Comparison of ENCODE assay signal across 22 cellular contexts in genomic region chr10:6739530-6740174, GRCh38.
"Had no signal": no experiment of that assay in that cellular context is flagged by ENCODE, and none has a peak within 500 bp of the region (broad histone marks: within the 10 kb centered on the region; RNA-seq: fewer than 3 reads in every experiment).

No MANE protein-coding gene starts in this region.

- H3K4me3 ChIP-seq: coronary artery, lung, suprapubic skin had no signal

- H3K36me3 Mint-ChIP-seq: activated naive CD4-positive, alpha-beta T cell treated with anti-CD3 and anti-CD28 coated beads, Interleukin-2, amount 10 ng/mL, durations not matched to agents 7 days and 5 days; brain had no signal

- H3K27ac ChIP-seq: coronary artery, suprapubic skin had no signal

- H3K27ac Mint-ChIP-seq: activated CD4-positive, alpha-beta T cell treated with anti-CD3 and anti-CD28 coated beads, Interleukin-2, amount 10 ng/mL, durations not matched to agents 7 days and 5 days; activated CD8-positive, alpha-beta T cell treated with anti-CD3 and anti-CD28 coated beads, Interleukin-2, amount 10 ng/mL, durations not matched to agents 7 days and 5 days; activated naive CD4-positive, alpha-beta T cell treated with anti-CD3 and anti-CD28 coated beads, Interleukin-2, amount 10 ng/mL, durations not matched to agents 7 days and 5 days; activated naive CD8-positive, alpha-beta T cell treated with anti-CD3 and anti-CD28 coated beads, Interleukin-2, amount 50 U/mL, for 24 hours; stimulated activated naive CD8-positive, alpha-beta T cell treated with anti-CD3 and anti-CD28 coated beads, Interleukin-15, amount 100 ng/mL, for 72 hours had no signal

- H3K36me3 ChIP-seq: suprapubic skin had no signal

- H3K4me3 Mint-ChIP-seq: activated CD4-positive, alpha-beta T cell treated with anti-CD3 and anti-CD28 coated beads, Interleukin-2, amount 10 ng/mL, durations not matched to agents 7 days and 5 days; activated CD8-positive, alpha-beta T cell treated with anti-CD3 and anti-CD28 coated beads, Interleukin-2, amount 10 ng/mL, durations not matched to agents 7 days and 5 days; activated naive CD4-positive, alpha-beta T cell treated with anti-CD3 and anti-CD28 coated beads, Interleukin-2, amount 10 ng/mL, durations not matched to agents 7 days and 5 days; activated naive CD8-positive, alpha-beta T cell treated with anti-CD3 and anti-CD28 coated beads, Interleukin-2, amount 50 U/mL, for 24 hours; activated T-cell treated with anti-CD3 and anti-CD28 coated beads, Interleukin-2, amount 50 U/mL, for 4 hours; stimulated activated naive CD8-positive, alpha-beta T cell treated with anti-CD3 and anti-CD28 coated beads, Interleukin-15, amount 100 ng/mL, for 72 hours had no signal

- H3K9me3 Mint-ChIP-seq: activated CD4-positive, alpha-beta T cell treated with anti-CD3 and anti-CD28 coated beads, Interleukin-2, amount 10 ng/mL, durations not matched to agents 7 days and 5 days; activated naive CD4-positive, alpha-beta T cell treated with anti-CD3 and anti-CD28 coated beads, Interleukin-2, amount 10 ng/mL, durations not matched to agents 7 days and 5 days; activated naive CD8-positive, alpha-beta T cell treated with anti-CD3 and anti-CD28 coated beads, Interleukin-2, amount 50 U/mL, for 24 hours; activated T-cell treated with anti-CD3 and anti-CD28 coated beads, Interleukin-2, amount 50 U/mL, for 4 hours; stimulated activated naive CD8-positive, alpha-beta T cell treated with anti-CD3 and anti-CD28 coated beads, Interleukin-15, amount 100 ng/mL, for 72 hours had no signal

- H3K4me1 Mint-ChIP-seq: activated CD4-positive, alpha-beta T cell treated with anti-CD3 and anti-CD28 coated beads, Interleukin-2, amount 10 ng/mL, durations not matched to agents 7 days and 5 days; activated naive CD8-positive, alpha-beta T cell treated with anti-CD3 and anti-CD28 coated beads, Interleukin-2, amount 50 U/mL, for 24 hours had no signal

- H3K27me3 Mint-ChIP-seq: brain had no signal

- DNase-seq: activated CD4-positive, alpha-beta T cell treated with anti-CD3 and anti-CD28 coated beads, Interleukin-2, amount 10 ng/mL, durations not matched to agents 7 days and 5 days; activated CD8-positive, alpha-beta T cell treated with anti-CD3 and anti-CD28 coated beads, Interleukin-2, amount 10 ng/mL, durations not matched to agents 7 days and 5 days; activated effector memory CD4-positive, alpha-beta T cell treated with Interleukin-2 at 50 U/mL for 16 hours; activated naive CD4-positive, alpha-beta T cell treated with anti-CD3 and anti-CD28 coated beads, Interleukin-2, amount 10 ng/mL, durations not matched to agents 7 days and 5 days; activated naive CD8-positive, alpha-beta T cell treated with anti-CD3 and anti-CD28 coated beads, Interleukin-2, amount 50 U/mL, for 24 hours; activated T-cell treated with anti-CD3 and anti-CD28 coated beads, Interleukin-2, amount 50 U/mL, for 4 hours; anterior cingulate cortex; foreskin melanocyte; kidney; occipital lobe; posterior cingulate gyrus; stimulated activated CD4-positive, alpha-beta T cell treated with anti-CD3 and anti-CD28 coated beads, Interleukin-15, amount 100 ng/mL, for 24 hours; stimulated activated CD4-positive, alpha-beta T cell treated with anti-CD3 and anti-CD28 coated beads, Interleukin-2, amount 100 ng/mL, for 48 hours; stimulated activated naive CD8-positive, alpha-beta T cell treated with anti-CD3 and anti-CD28 coated beads, Interleukin-15, amount 100 ng/mL, for 72 hours; T-helper 1 cell; T1000; trophoblast cell had no signal

- ATAC-seq: activated CD8-positive, alpha-beta T cell treated with anti-CD3 and anti-CD28 coated beads, Interleukin-2, amount 10 ng/mL, durations not matched to agents 7 days and 5 days; activated naive CD8-positive, alpha-beta T cell treated with anti-CD3 and anti-CD28 coated beads, Interleukin-2, amount 50 U/mL, for 24 hours; activated T-cell treated with anti-CD3 and anti-CD28 coated beads, Interleukin-2, amount 50 U/mL, for 4 hours; left lobe of liver; stimulated activated naive CD8-positive, alpha-beta T cell treated with anti-CD3 and anti-CD28 coated beads, Interleukin-15, amount 100 ng/mL, for 72 hours had no signal

- H3K9me3 ChIP-seq: suprapubic skin had no signal
